ENCODE assay signal across 30 cellular contexts in genomic region chr7:92915348-92915747, GRCh38.
"Had no signal": no experiment of that assay in that cellular context is flagged by ENCODE, and none has a peak within 500 bp of the region (broad histone marks: within the 10 kb centered on the region; RNA-seq: fewer than 3 reads in every experiment).

No MANE protein-coding gene starts in this region.

- H3K27ac ChIP-seq: colonic mucosa, esophagus squamous epithelium, gastroesophageal sphincter, VCaP had no signal

- H3K27me3 Mint-ChIP-seq: activated naive CD8-positive, alpha-beta T cell; activated T-cell treated with anti-CD3 and anti-CD28 coated beads, Interleukin-2, amount 50 U/mL, for 24 hours had no signal

- FAIRE-seq: endometrium, endothelial cell of umbilical vein, TTC549 had no signal

- H3K9me3 ChIP-seq: colonic mucosa, esophagus squamous epithelium, gastroesophageal sphincter had no signal

- ATAC-seq: activated T-cell treated with anti-CD3 and anti-CD28 coated beads, Interleukin-2, amount 50 U/mL, for 72 hours; gastroesophageal sphincter; WTC11 had no signal

- H3K36me3 Mint-ChIP-seq: activated naive CD8-positive, alpha-beta T cell; WTC11 had no signal

- H3K4me3 Mint-ChIP-seq: activated CD4-positive, alpha-beta memory T cell treated with anti-CD3 and anti-CD28 coated beads, Interleukin-2, amount 10 ng/mL, durations not matched to agents 7 days and 5 days; activated CD4-positive, alpha-beta T cell treated with anti-CD3 and anti-CD28 coated beads, Interleukin-2, amount 10 ng/mL, durations not matched to agents 7 days and 5 days; activated naive CD8-positive, alpha-beta T cell; activated T-cell treated with anti-CD3 and anti-CD28 coated beads, Interleukin-2, amount 50 U/mL, for 24 hours; activated T-cell treated with anti-CD3 and anti-CD28 coated beads, Interleukin-2, amount 50 U/mL, for 72 hours; WTC11 had no signal

- H3K9me3 Mint-ChIP-seq: activated T-cell treated with anti-CD3 and anti-CD28 coated beads, Interleukin-2, amount 50 U/mL, for 72 hours had no signal

- H3K36me3 ChIP-seq: colonic mucosa, esophagus squamous epithelium, gastroesophageal sphincter had no signal

- H3K4me1 Mint-ChIP-seq: activated CD4-positive, alpha-beta memory T cell treated with anti-CD3 and anti-CD28 coated beads, Interleukin-2, amount 10 ng/mL, durations not matched to agents 7 days and 5 days; activated CD4-positive, alpha-beta T cell treated with anti-CD3 and anti-CD28 coated beads, Interleukin-2, amount 10 ng/mL, durations not matched to agents 7 days and 5 days had no signal

- DNase-seq: activated CD4-positive, alpha-beta memory T cell treated with anti-CD3 and anti-CD28 coated beads, Interleukin-2, amount 10 ng/mL, durations not matched to agents 7 days and 5 days; activated CD4-positive, alpha-beta T cell treated with anti-CD3 and anti-CD28 coated beads for 1 hour; activated CD4-positive, alpha-beta T cell treated with anti-CD3 and anti-CD28 coated beads for 4 hours; activated CD4-positive, alpha-beta T cell treated with anti-CD3 and anti-CD28 coated beads, Interleukin-2, amount 10 ng/mL, durations not matched to agents 7 days and 5 days; activated CD4-positive, alpha-beta T cell treated with anti-CD3 and anti-CD28 coated beads, Interleukin-2, amount 50 U/mL, for 4 hours; activated CD8-positive, alpha-beta memory T cell treated with anti-CD3 and anti-CD28 coated beads, Interleukin-2, amount 50 U/mL, for 48 hours; activated effector memory CD4-positive, alpha-beta T cell treated with Interleukin-2 at 50 U/mL for 16 hours; activated gamma-delta T cell treated with Interleukin-2 at 50 U/mL for 16 hours; activated naive CD4-positive, alpha-beta T cell treated with anti-CD3 and anti-CD28 coated beads, Interleukin-2, amount 50 U/mL, for 16 hours; activated naive CD4-positive, alpha-beta T cell treated with Interleukin-2 at 50 U/mL for 16 hours; activated T-cell treated with anti-CD3 and anti-CD28 coated beads for 4 hours; activated T-cell treated with anti-CD3 and anti-CD28 coated beads, Interleukin-2, amount 50 U/mL, for 24 hours; activated T-cell treated with anti-CD3 and anti-CD28 coated beads, Interleukin-2, amount 50 U/mL, for 72 hours; amniotic stem cell; anterior cingulate cortex; central memory CD4-positive, alpha-beta T cell; cerebellar nuclear complex; colonic mucosa; effector CD8-positive, alpha-beta T cell; esophagus squamous epithelium; foreskin melanocyte; head of caudate nucleus; T-helper 2 cell had no signal

- H3K4me3 ChIP-seq: colonic mucosa, esophagus squamous epithelium, gastroesophageal sphincter had no signal

- H3K27ac Mint-ChIP-seq: activated CD4-positive, alpha-beta memory T cell treated with anti-CD3 and anti-CD28 coated beads, Interleukin-2, amount 10 ng/mL, durations not matched to agents 7 days and 5 days; activated CD4-positive, alpha-beta T cell treated with anti-CD3 and anti-CD28 coated beads, Interleukin-2, amount 10 ng/mL, durations not matched to agents 7 days and 5 days; activated naive CD8-positive, alpha-beta T cell; activated T-cell treated with anti-CD3 and anti-CD28 coated beads, Interleukin-2, amount 50 U/mL, for 24 hours; activated T-cell treated with anti-CD3 and anti-CD28 coated beads, Interleukin-2, amount 50 U/mL, for 72 hours; WTC11 had no signal

- H3K27me3 ChIP-seq: colonic mucosa, esophagus squamous epithelium, gastroesophageal sphincter had no signal

- H3K4me1 ChIP-seq: colonic mucosa, esophagus squamous epithelium had no signal
